In genomic region chr2:43430489-43430888, GRCh38 we compare ENCODE assay signal across 19 cellular contexts.
DNase-seq lines count a peak whose midpoint lies in the region; ATAC-seq, FAIRE-seq and TF ChIP-seq lines count a peak whose summit lies in the region.
"Had no signal": no experiment of that assay in that cellular context is flagged by ENCODE, and none has a peak within 500 bp of the region (broad histone marks: within the 10 kb centered on the region; RNA-seq: fewer than 3 reads in every experiment).

No MANE protein-coding gene starts in this region.

- H3K4me3 Mint-ChIP-seq in stimulated activated naive CD8-positive, alpha-beta T cell treated with anti-CD3 and anti-CD28 coated beads, Interleukin-15, amount 100 ng/mL, for 72 hours: no peak overlapping the region
- no peak overlapping the region for H3K4me3 Mint-ChIP-seq in activated T-cell treated with anti-CD3 and anti-CD28 coated beads, Interleukin-2, amount 50 U/mL, for 24 hours
- H3K4me3 Mint-ChIP-seq: CD4-positive, alpha-beta memory T cell had no signal

- no peaks in the 10 kb centered on the region for H3K27me3 ChIP-seq in SK-N-SH (ENCODE audit: insufficient read depth)
- H3K27me3 ChIP-seq in PC-3 (ENCODE audit: low read length): no peaks in the 10 kb centered on the region
- no peaks in the 10 kb centered on the region for H3K27me3 ChIP-seq in bronchial epithelial cell (ENCODE audit: control insufficient read depth, insufficient read depth, low read length)
- no peaks in the 10 kb centered on the region for H3K27me3 ChIP-seq in stomach
- H3K27me3 ChIP-seq: BLaER1 had no signal

- no peak for FAIRE-seq in bronchial epithelial cell (lab: Jason Lieb, UNC)
- FAIRE-seq: GM12891, GM18507, H1, HepG2 had no signal

- DNase-seq in SK-N-SH: no peak
- DNase-seq in PC-3: peak; percentile 24
- peak; percentile 38 for DNase-seq in bronchial epithelial cell (ENCODE audit: low read depth)
- peak; percentile 32 for DNase-seq in stomach
- no peak for DNase-seq in activated naive CD4-positive, alpha-beta T cell treated with Interleukin-2 at 50 U/mL for 16 hours
- DNase-seq in stimulated activated naive CD8-positive, alpha-beta T cell treated with anti-CD3 and anti-CD28 coated beads, Interleukin-15, amount 100 ng/mL, for 72 hours: no peak
- no peak for DNase-seq in activated T-cell treated with anti-CD3 and anti-CD28 coated beads, Interleukin-2, amount 50 U/mL, for 24 hours
- DNase-seq: 8988T; CD4-positive, alpha-beta memory T cell; NCI-H1436; NCI-H1930; NCI-H345; NCI-H524 treated with DMSO at 0.1 percent for 48 hours had no signal

- H3F3A ChIP-seq in SK-N-SH (replicated peaks; ENCODE audit: insufficient read depth) (peaks cover 17% of the 10 kb centered on the region), PC-3 (ENCODE audit: low read length, unreplicated experiment) (peaks cover 5% of the 10 kb centered on the region)

- no peak for ATAC-seq in SK-N-SH treated with all-trans-retinoic acid at 6 μM for 48 hours
- ATAC-seq in PC-3: no peak
- ATAC-seq in stimulated activated naive CD8-positive, alpha-beta T cell treated with anti-CD3 and anti-CD28 coated beads, Interleukin-15, amount 100 ng/mL, for 72 hours: no peak
- ATAC-seq: HepG2 had no signal

- H3K4me2 ChIP-seq in SK-N-SH (no peak overlapping the region), PC-3 (ENCODE audit: low read length) (no peak overlapping the region)
- H3K4me2 ChIP-seq: BLaER1 had no signal

- H3K27ac ChIP-seq in SK-N-SH (ENCODE audit: low read depth in 2 of 2, low read length in 1 of 2): no peak overlapping the region; a peak in 1 of 4 replicates
- no peak overlapping the region for H3K27ac ChIP-seq in PC-3 (ENCODE audit: low read length)
- no peak overlapping the region for H3K27ac ChIP-seq in stomach
- H3K27ac ChIP-seq: BLaER1 had no signal

- no peaks in the 10 kb centered on the region for H4K20me1 ChIP-seq in SK-N-SH (ENCODE audit: insufficient read depth)
- H4K20me1 ChIP-seq in PC-3 (ENCODE audit: low read length): no peaks in the 10 kb centered on the region
- H4K20me1 ChIP-seq: BLaER1 had no signal

- no TSS peak for BruUV-seq in PC-3 (replicated peaks; lab: Mats Ljungman, UMichigan)

- peaks cover 56% of the 10 kb centered on the region for H3K36me3 Mint-ChIP-seq in activated T-cell treated with anti-CD3 and anti-CD28 coated beads, Interleukin-2, amount 50 U/mL, for 24 hours (ENCODE audit: low read depth)

- H3K9me3 ChIP-seq in SK-N-SH: no peaks in the 10 kb centered on the region
- no peaks in the 10 kb centered on the region for H3K9me3 ChIP-seq in PC-3 (ENCODE audit: low read length)
- no peaks in the 10 kb centered on the region for H3K9me3 ChIP-seq in stomach

- peaks cover 14 to 21% of the 10 kb centered on the region in 2 experiments for H3K4me1 ChIP-seq in SK-N-SH (ENCODE audit: control insufficient read depth in 1 of 2, insufficient read depth in 2 of 2, low read depth in 1 of 2, low read length in 1 of 2)
- H3K4me1 ChIP-seq in PC-3 (ENCODE audit: insufficient read depth, low read length): peaks cover 39% of the 10 kb centered on the region
- peaks cover 6 to 36% (median 23%) of the 10 kb centered on the region in 4 donors for H3K4me1 ChIP-seq in stomach

- TF ChIP-seq POLR2A in stomach (IDR thresholded peaks at IDR 0.05): no peak

- H3K27ac Mint-ChIP-seq in stimulated activated naive CD8-positive, alpha-beta T cell treated with anti-CD3 and anti-CD28 coated beads, Interleukin-15, amount 100 ng/mL, for 72 hours: no peak overlapping the region
- no peak overlapping the region for H3K27ac Mint-ChIP-seq in activated T-cell treated with anti-CD3 and anti-CD28 coated beads, Interleukin-2, amount 50 U/mL, for 24 hours

- intact Hi-C loops in PC-3 (cut with micrococcal nuclease): no loop called here
- intact Hi-C loops in stomach (cut with DNase I; ENCODE audit: low total_unique reads): no loop called here

- TF ChIP-seq RAD21 in SK-N-SH (IDR thresholded peaks at IDR 0.05; ENCODE audit: low read length): no peak

- no peak for TF ChIP-seq CTCF in SK-N-SH (IDR thresholded peaks at IDR 0.05)
- TF ChIP-seq CTCF in PC-3 (conservative IDR thresholded peaks at IDR 0.05; ENCODE audit: low read depth, low read length): no peak
- TF ChIP-seq CTCF in bronchial epithelial cell (IDR thresholded peaks at IDR 0.05; ENCODE audit: insufficient read depth, low read length, severe bottlenecking): no peak
- no peak for TF ChIP-seq CTCF in stomach (IDR thresholded peaks at IDR 0.05)

- 78% methylated on average over 2 of the region's 2 CpGs for WGBS in SK-N-SH (ENCODE audit: low lambda C conversion rate)
- WGBS in stomach, 5 donors: 29 to 59% (median 44%) methylated on average over 2 of the region's 2 CpGs

- POLR2A ChIA-PET in SK-N-SH (lab: Yijun Ruan, JAX): no interaction called here
- POLR2A ChIA-PET in PC-3 (lab: Charles Lee; ENCODE audit: unreplicated experiment): no interaction called here

- H3K4me3 ChIP-seq in SK-N-SH (ENCODE audit: low read depth in 2 of 2, low read length in 1 of 2): no peak overlapping the region
- H3K4me3 ChIP-seq in PC-3 (ENCODE audit: low read length): no peak overlapping the region
- H3K4me3 ChIP-seq in bronchial epithelial cell (ENCODE audit: low read depth, low read length): no peak overlapping the region
- no peak overlapping the region for H3K4me3 ChIP-seq in stomach
- H3K4me3 ChIP-seq: BLaER1 had no signal

- CTCF ChIA-PET in SK-N-SH (lab: Yijun Ruan, JAX): no interaction called here
- CTCF ChIA-PET in PC-3 (lab: Charles Lee): no interaction called here

- no peak overlapping the region for H3K9ac ChIP-seq in SK-N-SH
- no peak overlapping the region for H3K9ac ChIP-seq in PC-3 (ENCODE audit: low read length)
- H3K9ac ChIP-seq: BLaER1 had no signal

- H2AFZ ChIP-seq in SK-N-SH (ENCODE audit: low read depth) (no peak overlapping the region), PC-3 (ENCODE audit: low read length) (no peak overlapping the region)

- peaks cover 20% of the 10 kb centered on the region for H3K4me1 Mint-ChIP-seq in stimulated activated naive CD8-positive, alpha-beta T cell treated with anti-CD3 and anti-CD28 coated beads, Interleukin-15, amount 100 ng/mL, for 72 hours
- H3K4me1 Mint-ChIP-seq in activated T-cell treated with anti-CD3 and anti-CD28 coated beads, Interleukin-2, amount 50 U/mL, for 24 hours (ENCODE audit: low read depth): peaks cover 22% of the 10 kb centered on the region

- H3K36me3 ChIP-seq in SK-N-SH (replicated peaks in 1 of 2; ENCODE audit: control insufficient read depth in 1 of 2, insufficient read depth in 2 of 2, low read length in 1 of 2) (peaks cover 0 to 4% of the 10 kb centered on the region in 2 experiments), PC-3 (ENCODE audit: low read depth, low read length) (no peaks in the 10 kb centered on the region), bronchial epithelial cell (ENCODE audit: control insufficient read depth, insufficient read depth, low read length) (no peaks in the 10 kb centered on the region), stomach (peaks cover 0 to 4% (median 2%) of the 10 kb centered on the region in 4 donors)

- H3K79me2 ChIP-seq in SK-N-SH (ENCODE audit: insufficient read depth): no peaks in the 10 kb centered on the region
- no peaks in the 10 kb centered on the region for H3K79me2 ChIP-seq in PC-3 (ENCODE audit: low read length)

- TF ChIP-seq EP300 in SK-N-SH (IDR thresholded peaks at IDR 0.05; ENCODE audit: borderline replicate concordance in 1 of 2, low read depth in 1 of 2, low read length in 1 of 2): no peak
- TF ChIP-seq EP300 in stomach (IDR thresholded peaks at IDR 0.05): no peak

- no peaks in the 10 kb centered on the region for H3K9me3 Mint-ChIP-seq in stimulated activated naive CD8-positive, alpha-beta T cell treated with anti-CD3 and anti-CD28 coated beads, Interleukin-15, amount 100 ng/mL, for 72 hours
- no peaks in the 10 kb centered on the region for H3K9me3 Mint-ChIP-seq in activated T-cell treated with anti-CD3 and anti-CD28 coated beads, Interleukin-2, amount 50 U/mL, for 24 hours
- H3K9me3 Mint-ChIP-seq: CD4-positive, alpha-beta memory T cell had no signal

- H3K27me3 Mint-ChIP-seq in stimulated activated naive CD8-positive, alpha-beta T cell treated with anti-CD3 and anti-CD28 coated beads, Interleukin-15, amount 100 ng/mL, for 72 hours: no peaks in the 10 kb centered on the region
- no peaks in the 10 kb centered on the region for H3K27me3 Mint-ChIP-seq in activated T-cell treated with anti-CD3 and anti-CD28 coated beads, Interleukin-2, amount 50 U/mL, for 24 hours
- H3K27me3 Mint-ChIP-seq: CD4-positive, alpha-beta memory T cell had no signal

- H3K9me2 ChIP-seq in SK-N-SH: no peaks in the 10 kb centered on the region
- no peaks in the 10 kb centered on the region for H3K9me2 ChIP-seq in PC-3 (replicated peaks; ENCODE audit: low read length)

TF ChIP-seq in SK-N-SH treated with all-trans-retinoic acid at 6 μM for 48 hours, 23 proteins besides CTCF, POLR2A, EP300 and RAD21 (continues in another document):
- TF ChIP-seq CSRNP3 (CRISPR knock-in tag; IDR thresholded peaks at IDR 0.05) (no peak), ZFP30 (CRISPR knock-in tag; IDR thresholded peaks at IDR 0.05) (no peak), PPARA (CRISPR knock-in tag; IDR thresholded peaks at IDR 0.05; ENCODE audit: borderline replicate concordance) (no peak)

TF ChIP-seq in SK-N-SH, 30 proteins besides CTCF, POLR2A, EP300 and RAD21:
- no peak for TF ChIP-seq RCOR1 (IDR thresholded peaks at IDR 0.05; ENCODE audit: low read length)
- TF ChIP-seq IRF3 (IDR thresholded peaks at IDR 0.05; ENCODE audit: low read depth, low read length): no peak
- no peak for TF ChIP-seq GABPA (IDR thresholded peaks at IDR 0.05; ENCODE audit: low read depth)

Comparison
In these comparisons a context has a peak if more than half of its experiments do, and no peak if none do; other contexts are left out.
1. DNase-seq: peak in PC-3 (single experiment), bronchial epithelial cell (single experiment) and stomach (single experiment); none in SK-N-SH (single experiment), activated naive CD4-positive, alpha-beta T cell treated with Interleukin-2 at 50 U/mL for 16 hours (single experiment), stimulated activated naive CD8-positive, alpha-beta T cell treated with anti-CD3 and anti-CD28 coated beads, Interleukin-15, amount 100 ng/mL, for 72 hours (0 of 2) and activated T-cell treated with anti-CD3 and anti-CD28 coated beads, Interleukin-2, amount 50 U/mL, for 24 hours (single experiment).